Comparison of ENCODE assay signal across 1 cellular context in the genomic region with DNA sequence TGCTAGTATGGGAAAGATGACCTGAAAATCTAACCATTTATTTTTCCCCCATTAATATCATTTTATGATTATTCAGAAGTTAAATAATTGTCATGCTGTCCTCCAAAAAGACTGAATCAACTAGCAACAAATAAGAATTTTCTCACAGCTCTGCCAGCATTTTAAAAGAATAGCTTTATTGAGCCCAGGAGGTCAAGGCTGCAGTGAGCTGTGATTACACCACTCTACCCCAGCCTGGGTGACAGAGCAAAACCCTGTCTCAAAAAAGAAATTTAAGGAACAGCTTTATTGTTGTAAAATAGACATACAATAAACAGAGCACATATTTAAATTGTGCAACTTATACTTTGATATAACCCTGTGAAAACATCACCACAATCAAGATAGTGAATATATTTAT.
TF ChIP-seq lines count a peak whose summit lies in the region.

No MANE protein-coding gene starts in this region.

TF ChIP-seq in HepG2, 621 proteins besides CTCF, POLR2A, EP300 and RAD21 (continued from another document and continues in another):
- TF ChIP-seq SAP130 (CRISPR knock-in tag; IDR thresholded peaks at IDR 0.05; ENCODE audit: low read depth) (0 out of 2 replicates have a peak, but pooled peaks have one; percentile 25), NR2C2 (CRISPR knock-in tag; IDR thresholded peaks at IDR 0.05; ENCODE audit: borderline replicate concordance) (peak; percentile 48), ZNF570 (CRISPR knock-in tag; IDR thresholded peaks at IDR 0.05; ENCODE audit: borderline replicate concordance) (no peak), ZNF367 (CRISPR knock-in tag; IDR thresholded peaks at IDR 0.05; ENCODE audit: borderline replicate concordance) (no peak), CEBPB (IDR thresholded peaks at IDR 0.05; ENCODE audit: borderline replicate concordance, low read depth, low read length) (peak; percentile 51; the same call in 1 of the 2 replicates), NFE2L1 (CRISPR knock-in tag; IDR thresholded peaks at IDR 0.05; ENCODE audit: borderline replicate concordance) (no peak), ZNF83 (CRISPR knock-in tag; IDR thresholded peaks at IDR 0.05; ENCODE audit: borderline replicate concordance) (no peak), ATF7 (IDR thresholded peaks at IDR 0.05) (no peak), ATF7 (CRISPR knock-in tag; IDR thresholded peaks at IDR 0.05) (no peak), EHMT2 (IDR thresholded peaks at IDR 0.05; ENCODE audit: borderline replicate concordance, low read depth, low read length) (no peak), ZNF354B (CRISPR knock-in tag; IDR thresholded peaks at IDR 0.05) (no peak), RBM39 (IDR thresholded peaks at IDR 0.05; ENCODE audit: low read depth, low read length, poor library complexity, severe bottlenecking) (no peak), SOX6 (IDR thresholded peaks at IDR 0.05) (no peak), SOX6 (CRISPR knock-in tag; IDR thresholded peaks at IDR 0.05) (peak; percentile 62), ZNF224 (CRISPR knock-in tag; IDR thresholded peaks at IDR 0.05) (no peak), KLF11 (CRISPR knock-in tag; IDR thresholded peaks at IDR 0.05) (no peak), ZFX (CRISPR knock-in tag; IDR thresholded peaks at IDR 0.05; ENCODE audit: low read depth) (no peak; the same call in 1 of the 2 replicates), FOXP1 (IDR thresholded peaks at IDR 0.05) (no peak), FOXP1 (CRISPR knock-in tag; IDR thresholded peaks at IDR 0.05) (no peak), THAP11 (CRISPR knock-in tag; IDR thresholded peaks at IDR 0.05) (no peak), SALL1 (CRISPR knock-in tag; IDR thresholded peaks at IDR 0.05) (no peak), ZNF792 (CRISPR knock-in tag; IDR thresholded peaks at IDR 0.05) (no peak), ZNF788 (CRISPR knock-in tag; IDR thresholded peaks at IDR 0.05; ENCODE audit: borderline replicate concordance) (no peak), EZH2 (conservative IDR thresholded peaks at IDR 0.05; ENCODE audit: low read depth, low read length) (no peak), FOXM1 (CRISPR knock-in tag; IDR thresholded peaks at IDR 0.05) (no peak), ZNF839 (CRISPR knock-in tag; IDR thresholded peaks at IDR 0.05; ENCODE audit: borderline replicate concordance) (no peak), CEBPG (CRISPR knock-in tag; IDR thresholded peaks at IDR 0.05) (peak; percentile 33; the same call in 1 of the 2 replicates), KDM6A (CRISPR knock-in tag; IDR thresholded peaks at IDR 0.05; ENCODE audit: low read depth) (no peak), RARA (CRISPR knock-in tag; IDR thresholded peaks at IDR 0.05) (peak; percentile 73), NR2F6 (IDR thresholded peaks at IDR 0.05) (peak; percentile 68; the same call in 1 of the 2 replicates), NR2F6 (CRISPR knock-in tag; IDR thresholded peaks at IDR 0.05) (peak; percentile 83), ISL2 (CRISPR knock-in tag; IDR thresholded peaks at IDR 0.05) (no peak), HOXA7 (CRISPR knock-in tag; IDR thresholded peaks at IDR 0.05) (no peak)
- TF ChIP-seq, protein P1, sequence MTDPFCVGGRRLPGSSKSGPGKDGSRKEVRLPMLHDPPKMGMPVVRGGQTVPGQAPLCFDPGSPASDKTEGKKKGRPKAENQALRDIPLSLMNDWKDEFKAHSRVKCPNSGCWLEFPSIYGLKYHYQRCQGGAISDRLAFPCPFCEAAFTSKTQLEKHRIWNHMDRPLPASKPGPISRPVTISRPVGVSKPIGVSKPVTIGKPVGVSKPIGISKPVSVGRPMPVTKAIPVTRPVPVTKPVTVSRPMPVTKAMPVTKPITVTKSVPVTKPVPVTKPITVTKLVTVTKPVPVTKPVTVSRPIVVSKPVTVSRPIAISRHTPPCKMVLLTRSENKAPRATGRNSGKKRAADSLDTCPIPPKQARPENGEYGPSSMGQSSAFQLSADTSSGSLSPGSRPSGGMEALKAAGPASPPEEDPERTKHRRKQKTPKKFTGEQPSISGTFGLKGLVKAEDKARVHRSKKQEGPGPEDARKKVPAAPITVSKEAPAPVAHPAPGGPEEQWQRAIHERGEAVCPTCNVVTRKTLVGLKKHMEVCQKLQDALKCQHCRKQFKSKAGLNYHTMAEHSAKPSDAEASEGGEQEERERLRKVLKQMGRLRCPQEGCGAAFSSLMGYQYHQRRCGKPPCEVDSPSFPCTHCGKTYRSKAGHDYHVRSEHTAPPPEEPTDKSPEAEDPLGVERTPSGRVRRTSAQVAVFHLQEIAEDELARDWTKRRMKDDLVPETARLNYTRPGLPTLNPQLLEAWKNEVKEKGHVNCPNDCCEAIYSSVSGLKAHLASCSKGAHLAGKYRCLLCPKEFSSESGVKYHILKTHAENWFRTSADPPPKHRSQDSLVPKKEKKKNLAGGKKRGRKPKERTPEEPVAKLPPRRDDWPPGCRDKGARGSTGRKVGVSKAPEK (CRISPR knock-in tag; IDR thresholded peaks at IDR 0.05; ENCODE audit: borderline replicate concordance) = no peak
- TF ChIP-seq, protein P2, sequence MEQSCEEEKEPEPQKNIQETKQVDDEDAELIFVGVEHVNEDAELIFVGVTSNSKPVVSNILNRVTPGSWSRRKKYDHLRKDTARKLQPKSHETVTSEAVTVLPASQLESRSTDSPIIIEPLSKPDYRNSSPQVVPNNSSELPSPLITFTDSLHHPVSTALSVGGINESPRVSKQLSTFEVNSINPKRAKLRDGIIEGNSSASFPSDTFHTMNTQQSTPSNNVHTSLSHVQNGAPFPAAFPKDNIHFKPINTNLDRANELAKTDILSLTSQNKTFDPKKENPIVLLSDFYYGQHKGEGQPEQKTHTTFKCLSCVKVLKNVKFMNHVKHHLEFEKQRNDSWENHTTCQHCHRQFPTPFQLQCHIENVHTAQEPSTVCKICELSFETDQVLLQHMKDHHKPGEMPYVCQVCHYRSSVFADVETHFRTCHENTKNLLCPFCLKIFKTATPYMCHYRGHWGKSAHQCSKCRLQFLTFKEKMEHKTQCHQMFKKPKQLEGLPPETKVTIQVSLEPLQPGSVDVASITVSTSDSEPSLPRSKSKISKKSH (CRISPR knock-in tag; IDR thresholded peaks at IDR 0.05; ENCODE audit: borderline replicate concordance) = no peak
- TF ChIP-seq, protein P3, sequence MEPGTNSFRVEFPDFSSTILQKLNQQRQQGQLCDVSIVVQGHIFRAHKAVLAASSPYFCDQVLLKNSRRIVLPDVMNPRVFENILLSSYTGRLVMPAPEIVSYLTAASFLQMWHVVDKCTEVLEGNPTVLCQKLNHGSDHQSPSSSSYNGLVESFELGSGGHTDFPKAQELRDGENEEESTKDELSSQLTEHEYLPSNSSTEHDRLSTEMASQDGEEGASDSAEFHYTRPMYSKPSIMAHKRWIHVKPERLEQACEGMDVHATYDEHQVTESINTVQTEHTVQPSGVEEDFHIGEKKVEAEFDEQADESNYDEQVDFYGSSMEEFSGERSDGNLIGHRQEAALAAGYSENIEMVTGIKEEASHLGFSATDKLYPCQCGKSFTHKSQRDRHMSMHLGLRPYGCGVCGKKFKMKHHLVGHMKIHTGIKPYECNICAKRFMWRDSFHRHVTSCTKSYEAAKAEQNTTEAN (CRISPR knock-in tag; conservative IDR thresholded peaks at IDR 0.05) = 0 out of 2 replicates have a peak, but pooled peaks have one; percentile 23
- TF ChIP-seq, protein P4, sequence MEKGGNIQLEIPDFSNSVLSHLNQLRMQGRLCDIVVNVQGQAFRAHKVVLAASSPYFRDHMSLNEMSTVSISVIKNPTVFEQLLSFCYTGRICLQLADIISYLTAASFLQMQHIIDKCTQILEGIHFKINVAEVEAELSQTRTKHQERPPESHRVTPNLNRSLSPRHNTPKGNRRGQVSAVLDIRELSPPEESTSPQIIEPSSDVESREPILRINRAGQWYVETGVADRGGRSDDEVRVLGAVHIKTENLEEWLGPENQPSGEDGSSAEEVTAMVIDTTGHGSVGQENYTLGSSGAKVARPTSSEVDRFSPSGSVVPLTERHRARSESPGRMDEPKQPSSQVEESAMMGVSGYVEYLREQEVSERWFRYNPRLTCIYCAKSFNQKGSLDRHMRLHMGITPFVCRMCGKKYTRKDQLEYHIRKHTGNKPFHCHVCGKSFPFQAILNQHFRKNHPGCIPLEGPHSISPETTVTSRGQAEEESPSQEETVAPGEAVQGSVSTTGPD (CRISPR knock-in tag; IDR thresholded peaks at IDR 0.05) = no peak
- TF ChIP-seq, protein P5, sequence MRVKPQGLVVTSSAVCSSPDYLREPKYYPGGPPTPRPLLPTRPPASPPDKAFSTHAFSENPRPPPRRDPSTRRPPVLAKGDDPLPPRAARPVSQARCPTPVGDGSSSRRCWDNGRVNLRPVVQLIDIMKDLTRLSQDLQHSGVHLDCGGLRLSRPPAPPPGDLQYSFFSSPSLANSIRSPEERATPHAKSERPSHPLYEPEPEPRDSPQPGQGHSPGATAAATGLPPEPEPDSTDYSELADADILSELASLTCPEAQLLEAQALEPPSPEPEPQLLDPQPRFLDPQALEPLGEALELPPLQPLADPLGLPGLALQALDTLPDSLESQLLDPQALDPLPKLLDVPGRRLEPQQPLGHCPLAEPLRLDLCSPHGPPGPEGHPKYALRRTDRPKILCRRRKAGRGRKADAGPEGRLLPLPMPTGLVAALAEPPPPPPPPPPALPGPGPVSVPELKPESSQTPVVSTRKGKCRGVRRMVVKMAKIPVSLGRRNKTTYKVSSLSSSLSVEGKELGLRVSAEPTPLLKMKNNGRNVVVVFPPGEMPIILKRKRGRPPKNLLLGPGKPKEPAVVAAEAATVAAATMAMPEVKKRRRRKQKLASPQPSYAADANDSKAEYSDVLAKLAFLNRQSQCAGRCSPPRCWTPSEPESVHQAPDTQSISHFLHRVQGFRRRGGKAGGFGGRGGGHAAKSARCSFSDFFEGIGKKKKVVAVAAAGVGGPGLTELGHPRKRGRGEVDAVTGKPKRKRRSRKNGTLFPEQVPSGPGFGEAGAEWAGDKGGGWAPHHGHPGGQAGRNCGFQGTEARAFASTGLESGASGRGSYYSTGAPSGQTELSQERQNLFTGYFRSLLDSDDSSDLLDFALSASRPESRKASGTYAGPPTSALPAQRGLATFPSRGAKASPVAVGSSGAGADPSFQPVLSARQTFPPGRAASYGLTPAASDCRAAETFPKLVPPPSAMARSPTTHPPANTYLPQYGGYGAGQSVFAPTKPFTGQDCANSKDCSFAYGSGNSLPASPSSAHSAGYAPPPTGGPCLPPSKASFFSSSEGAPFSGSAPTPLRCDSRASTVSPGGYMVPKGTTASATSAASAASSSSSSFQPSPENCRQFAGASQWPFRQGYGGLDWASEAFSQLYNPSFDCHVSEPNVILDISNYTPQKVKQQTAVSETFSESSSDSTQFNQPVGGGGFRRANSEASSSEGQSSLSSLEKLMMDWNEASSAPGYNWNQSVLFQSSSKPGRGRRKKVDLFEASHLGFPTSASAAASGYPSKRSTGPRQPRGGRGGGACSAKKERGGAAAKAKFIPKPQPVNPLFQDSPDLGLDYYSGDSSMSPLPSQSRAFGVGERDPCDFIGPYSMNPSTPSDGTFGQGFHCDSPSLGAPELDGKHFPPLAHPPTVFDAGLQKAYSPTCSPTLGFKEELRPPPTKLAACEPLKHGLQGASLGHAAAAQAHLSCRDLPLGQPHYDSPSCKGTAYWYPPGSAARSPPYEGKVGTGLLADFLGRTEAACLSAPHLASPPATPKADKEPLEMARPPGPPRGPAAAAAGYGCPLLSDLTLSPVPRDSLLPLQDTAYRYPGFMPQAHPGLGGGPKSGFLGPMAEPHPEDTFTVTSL (CRISPR knock-in tag; IDR thresholded peaks at IDR 0.05; ENCODE audit: borderline replicate concordance) = peak; percentile 71; the same call in 1 of the 2 replicates
- TF ChIP-seq, protein P6, sequence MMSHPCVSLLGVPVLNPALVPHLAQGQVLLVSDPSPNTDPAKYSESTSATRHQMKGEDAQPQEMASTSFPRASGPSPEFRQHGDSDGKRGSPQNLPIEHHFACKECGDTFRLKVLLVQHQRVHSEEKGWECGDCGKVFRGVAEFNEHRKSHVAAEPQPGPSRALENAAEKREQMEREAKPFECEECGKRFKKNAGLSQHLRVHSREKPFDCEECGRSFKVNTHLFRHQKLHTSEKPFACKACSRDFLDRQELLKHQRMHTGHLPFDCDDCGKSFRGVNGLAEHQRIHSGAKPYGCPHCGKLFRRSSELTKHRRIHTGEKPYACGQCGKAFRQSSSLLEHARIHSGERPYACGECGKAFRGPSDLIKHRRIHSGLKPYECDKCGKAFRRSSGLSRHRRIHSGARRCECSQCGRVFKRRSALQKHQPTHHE (CRISPR knock-in tag; IDR thresholded peaks at IDR 0.05; ENCODE audit: borderline replicate concordance) = no peak
- TF ChIP-seq, protein P7, sequence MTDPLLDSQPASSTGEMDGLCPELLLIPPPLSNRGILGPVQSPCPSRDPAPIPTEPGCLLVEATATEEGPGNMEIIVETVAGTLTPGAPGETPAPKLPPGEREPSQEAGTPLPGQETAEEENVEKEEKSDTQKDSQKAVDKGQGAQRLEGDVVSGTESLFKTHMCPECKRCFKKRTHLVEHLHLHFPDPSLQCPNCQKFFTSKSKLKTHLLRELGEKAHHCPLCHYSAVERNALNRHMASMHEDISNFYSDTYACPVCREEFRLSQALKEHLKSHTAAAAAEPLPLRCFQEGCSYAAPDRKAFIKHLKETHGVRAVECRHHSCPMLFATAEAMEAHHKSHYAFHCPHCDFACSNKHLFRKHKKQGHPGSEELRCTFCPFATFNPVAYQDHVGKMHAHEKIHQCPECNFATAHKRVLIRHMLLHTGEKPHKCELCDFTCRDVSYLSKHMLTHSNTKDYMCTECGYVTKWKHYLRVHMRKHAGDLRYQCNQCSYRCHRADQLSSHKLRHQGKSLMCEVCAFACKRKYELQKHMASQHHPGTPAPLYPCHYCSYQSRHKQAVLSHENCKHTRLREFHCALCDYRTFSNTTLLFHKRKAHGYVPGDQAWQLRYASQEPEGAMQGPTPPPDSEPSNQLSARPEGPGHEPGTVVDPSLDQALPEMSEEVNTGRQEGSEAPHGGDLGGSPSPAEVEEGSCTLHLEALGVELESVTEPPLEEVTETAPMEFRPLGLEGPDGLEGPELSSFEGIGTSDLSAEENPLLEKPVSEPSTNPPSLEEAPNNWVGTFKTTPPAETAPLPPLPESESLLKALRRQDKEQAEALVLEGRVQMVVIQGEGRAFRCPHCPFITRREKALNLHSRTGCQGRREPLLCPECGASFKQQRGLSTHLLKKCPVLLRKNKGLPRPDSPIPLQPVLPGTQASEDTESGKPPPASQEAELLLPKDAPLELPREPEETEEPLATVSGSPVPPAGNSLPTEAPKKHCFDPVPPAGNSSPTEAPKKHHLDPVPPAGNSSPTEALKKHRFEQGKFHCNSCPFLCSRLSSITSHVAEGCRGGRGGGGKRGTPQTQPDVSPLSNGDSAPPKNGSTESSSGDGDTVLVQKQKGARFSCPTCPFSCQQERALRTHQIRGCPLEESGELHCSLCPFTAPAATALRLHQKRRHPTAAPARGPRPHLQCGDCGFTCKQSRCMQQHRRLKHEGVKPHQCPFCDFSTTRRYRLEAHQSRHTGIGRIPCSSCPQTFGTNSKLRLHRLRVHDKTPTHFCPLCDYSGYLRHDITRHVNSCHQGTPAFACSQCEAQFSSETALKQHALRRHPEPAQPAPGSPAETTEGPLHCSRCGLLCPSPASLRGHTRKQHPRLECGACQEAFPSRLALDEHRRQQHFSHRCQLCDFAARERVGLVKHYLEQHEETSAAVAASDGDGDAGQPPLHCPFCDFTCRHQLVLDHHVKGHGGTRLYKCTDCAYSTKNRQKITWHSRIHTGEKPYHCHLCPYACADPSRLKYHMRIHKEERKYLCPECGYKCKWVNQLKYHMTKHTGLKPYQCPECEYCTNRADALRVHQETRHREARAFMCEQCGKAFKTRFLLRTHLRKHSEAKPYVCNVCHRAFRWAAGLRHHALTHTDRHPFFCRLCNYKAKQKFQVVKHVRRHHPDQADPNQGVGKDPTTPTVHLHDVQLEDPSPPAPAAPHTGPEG (CRISPR knock-in tag; IDR thresholded peaks at IDR 0.05) = no peak
- TF ChIP-seq, protein P8, sequence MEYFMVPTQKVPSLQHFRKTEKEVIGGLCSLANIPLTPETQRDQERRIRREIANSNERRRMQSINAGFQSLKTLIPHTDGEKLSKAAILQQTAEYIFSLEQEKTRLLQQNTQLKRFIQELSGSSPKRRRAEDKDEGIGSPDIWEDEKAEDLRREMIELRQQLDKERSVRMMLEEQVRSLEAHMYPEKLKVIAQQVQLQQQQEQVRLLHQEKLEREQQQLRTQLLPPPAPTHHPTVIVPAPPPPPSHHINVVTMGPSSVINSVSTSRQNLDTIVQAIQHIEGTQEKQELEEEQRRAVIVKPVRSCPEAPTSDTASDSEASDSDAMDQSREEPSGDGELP (IDR thresholded peaks at IDR 0.05; ENCODE audit: borderline replicate concordance, low read depth) = no peak
